11 cellular contexts compared by ENCODE assay signal in the genomic region with DNA sequence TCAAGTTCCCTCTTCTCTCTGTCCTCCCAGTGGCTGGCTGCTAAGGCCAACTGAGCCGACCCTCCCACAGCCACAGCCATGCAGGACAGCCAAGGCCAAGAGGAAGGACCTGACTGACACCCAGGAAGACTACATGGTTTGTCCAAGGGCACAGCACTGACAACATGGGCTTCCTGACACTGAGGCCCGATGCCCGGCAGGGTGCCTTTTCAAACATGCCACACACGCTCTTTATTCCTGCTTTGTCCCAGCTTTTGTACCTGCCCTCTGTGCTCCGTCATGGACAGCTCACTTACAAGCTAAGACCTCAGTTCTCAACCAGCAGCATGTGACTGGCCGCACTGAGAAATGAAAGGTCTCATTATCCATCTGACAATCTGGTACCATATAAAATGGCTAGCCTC. TPM values are rescaled to one million over a fixed set of nuclear protein-coding genes. Genes with fewer than 3 reads are reported as not detected.
DNase-seq lines count a peak whose midpoint lies in the region; FAIRE-seq and TF ChIP-seq lines count a peak whose summit lies in the region.
"Had no signal": no experiment of that assay in that cellular context is flagged by ENCODE, and none has a peak within 500 bp of the region (broad histone marks: within the 10 kb centered on the region; RNA-seq: fewer than 3 reads in every experiment).

No MANE protein-coding gene starts in this region.

- peak overlapping the region; percentile 11 for H2BK5ac ChIP-seq in trophoblast cell (ENCODE audit: low read depth, low read length, poor library complexity)

- H2AK5ac ChIP-seq in trophoblast cell (ENCODE audit: low read length) = peak overlapping the region; percentile 6

- peaks cover 47% of the 10 kb centered on the region for H3K4me1 Mint-ChIP-seq in CD14-positive monocyte
- peaks cover 25 to 38% of the 10 kb centered on the region in 2 donors for H3K4me1 Mint-ChIP-seq in immature natural killer cell

- no peak overlapping the region for H3K4me3 Mint-ChIP-seq in CD14-positive monocyte
- no peak overlapping the region for H3K4me3 Mint-ChIP-seq in immature natural killer cell
- H3K4me3 Mint-ChIP-seq: stimulated activated naive CD8-positive, alpha-beta T cell treated with anti-CD3 and anti-CD28 coated beads, Interleukin-15, amount 100 ng/mL, for 72 hours had no signal

- H3K27ac ChIP-seq in SK-N-MC (peak overlapping the region; percentile 87; the same call in 1 of the 2 replicates), trophoblast cell (ENCODE audit: low read depth, low read length) (peak overlapping the region; percentile 2)

- DNase-seq in CD14-positive monocyte (ENCODE audit: low spot score) (no peak), SK-N-MC (ENCODE audit: low read depth, low spot score) (no peak), globus pallidus (ENCODE audit: low spot score) (peak; percentile 52), trophoblast cell (no peak), immature natural killer cell (no peak), HTR-8/SVneo (ENCODE audit: insufficient read length, low spot score) (no peak), cortex of kidney (lab: John Stamatoyannopoulos, UW) (no peak)
- no peak for DNase-seq in activated effector memory CD4-positive, alpha-beta T cell treated with Interleukin-2 at 50 U/mL for 16 hours
- DNase-seq: activated gamma-delta T cell; NCI-H1105; stimulated activated naive CD8-positive, alpha-beta T cell treated with anti-CD3 and anti-CD28 coated beads, Interleukin-15, amount 100 ng/mL, for 72 hours had no signal

- H3K27ac Mint-ChIP-seq in CD14-positive monocyte (peak overlapping the region in 6 of 7 donors; percentile 21 to 91 (median 58)), immature natural killer cell (peak overlapping the region in 2 of 6 donors; percentile 33 to 35)

- peaks cover 26 to 27% of the 10 kb centered on the region in 2 donors for H3K36me3 Mint-ChIP-seq in CD14-positive monocyte
- peaks cover 9 to 17% (median 12%) of the 10 kb centered on the region in 3 donors for H3K36me3 Mint-ChIP-seq in immature natural killer cell

- H3K18ac ChIP-seq in trophoblast cell (ENCODE audit: low read length) = peak overlapping the region; percentile 31

- no peak overlapping the region for H2BK120ac ChIP-seq in trophoblast cell (ENCODE audit: insufficient read depth, low read length, poor library complexity)

- peaks cover 18% of the 10 kb centered on the region for H3K79me1 ChIP-seq in trophoblast cell (ENCODE audit: low read length)

- FAIRE-seq in HTR-8/SVneo (lab: Jason Lieb, UNC) = no peak

- H3K14ac ChIP-seq in trophoblast cell (ENCODE audit: low read length) = peak overlapping the region; percentile 12

- H3K4me2 ChIP-seq in trophoblast cell (ENCODE audit: low read length) = no peak overlapping the region

- intact Hi-C loops in CD14-positive monocyte (cut with micrococcal nuclease) = loop anchor here in 1 of 2 donors (5.0 kb wide), 1 partner anchor 35 kb away; no protein-coding TSS in a partner anchor

- no peak overlapping the region for H2AFZ ChIP-seq in trophoblast cell (ENCODE audit: insufficient read depth, low read length, poor library complexity)

- peaks cover 4% of the 10 kb centered on the region for H3K79me2 ChIP-seq in trophoblast cell (ENCODE audit: control insufficient read depth, insufficient read depth, low read length, poor library complexity)

- H3K4ac ChIP-seq in trophoblast cell (ENCODE audit: low read depth, low read length) = peak overlapping the region; percentile 31

- peaks cover 28 to 41% of the 10 kb centered on the region in 2 experiments for H3K4me1 ChIP-seq in trophoblast cell (ENCODE audit: control insufficient read depth in 1 of 2, insufficient read depth in 2 of 2, low read length in 2 of 2)

- H4K8ac ChIP-seq in trophoblast cell (ENCODE audit: low read depth, low read length) = no peak overlapping the region

- H3K4me3 ChIP-seq in SK-N-MC (no peak overlapping the region), trophoblast cell (ENCODE audit: low read depth, low read length) (no peak overlapping the region)

- peak overlapping the region; percentile 40 for H4K91ac ChIP-seq in trophoblast cell (ENCODE audit: low read depth, low read length)

- no peak overlapping the region for H3K9ac ChIP-seq in SK-N-MC (ENCODE audit: insufficient read length)
- H3K9ac ChIP-seq in trophoblast cell (ENCODE audit: low read length) = no peak overlapping the region

- H3K36me3 ChIP-seq in SK-N-MC (ENCODE audit: insufficient read depth, low read length) = peaks cover 4% of the 10 kb centered on the region
- H3K36me3 ChIP-seq in trophoblast cell (ENCODE audit: control insufficient read depth in 1 of 2, insufficient read depth in 2 of 2, low read length in 2 of 2) = peaks cover 11 to 17% of the 10 kb centered on the region in 2 experiments

- no peak overlapping the region for H2BK12ac ChIP-seq in trophoblast cell (ENCODE audit: low read length)

- H3K27me3 ChIP-seq in trophoblast cell (ENCODE audit: insufficient read depth, low read length) = no peaks in the 10 kb centered on the region

- H3K27me3 Mint-ChIP-seq in CD14-positive monocyte (ENCODE audit: low read depth in 3 of 3) (peaks cover 0 to 6% (median 0%) of the 10 kb centered on the region in 3 donors), immature natural killer cell (ENCODE audit: low read depth in 3 of 3) (peaks cover 0 to 3% (median 0%) of the 10 kb centered on the region in 3 donors)
- H3K27me3 Mint-ChIP-seq: stimulated activated naive CD8-positive, alpha-beta T cell treated with anti-CD3 and anti-CD28 coated beads, Interleukin-15, amount 100 ng/mL, for 72 hours had no signal

- no peak overlapping the region for H3K23ac ChIP-seq in trophoblast cell (ENCODE audit: low read length)

- H3K9me3 Mint-ChIP-seq in CD14-positive monocyte = peaks cover 0 to 2% (median 0%) of the 10 kb centered on the region in 7 donors
- H3K9me3 Mint-ChIP-seq in immature natural killer cell = no peaks in the 10 kb centered on the region
- H3K9me3 Mint-ChIP-seq: stimulated activated naive CD8-positive, alpha-beta T cell treated with anti-CD3 and anti-CD28 coated beads, Interleukin-15, amount 100 ng/mL, for 72 hours had no signal

- H4K12ac ChIP-seq in trophoblast cell (ENCODE audit: low read depth, low read length) = no peak overlapping the region

- no peaks in the 10 kb centered on the region for H3K9me3 ChIP-seq in SK-N-MC (ENCODE audit: low read depth, low read length)
- H3K9me3 ChIP-seq in trophoblast cell (ENCODE audit: insufficient read depth, low read depth, low read length) = no peaks in the 10 kb centered on the region

- no peak for TF ChIP-seq CTCF in CD14-positive monocyte (IDR thresholded peaks at IDR 0.05)

- no CpG with 5 or more reads among the region's 6 CpGs for WGBS in trophoblast cell (ENCODE audit: extremely low coverage, insufficient coverage, insufficient read length)

RNA-seq across cellular contexts. Expression of gene TEX2, which starts 45.8 kb away (rescaled TPM):
- polyA plus RNA-seq in CD14-positive monocyte (1 to 10 TPM; 6.5 to 8.7 TPM), immature natural killer cell (1 to 10 TPM; 4.7 to 8.1 (median 6.3) TPM)
- 46.2 and 46.6 TPM in 2 replicates for polyA plus RNA-seq in trophoblast cell (2013)
